ENCODE assay signal across 1 cellular context in the genomic region with DNA sequence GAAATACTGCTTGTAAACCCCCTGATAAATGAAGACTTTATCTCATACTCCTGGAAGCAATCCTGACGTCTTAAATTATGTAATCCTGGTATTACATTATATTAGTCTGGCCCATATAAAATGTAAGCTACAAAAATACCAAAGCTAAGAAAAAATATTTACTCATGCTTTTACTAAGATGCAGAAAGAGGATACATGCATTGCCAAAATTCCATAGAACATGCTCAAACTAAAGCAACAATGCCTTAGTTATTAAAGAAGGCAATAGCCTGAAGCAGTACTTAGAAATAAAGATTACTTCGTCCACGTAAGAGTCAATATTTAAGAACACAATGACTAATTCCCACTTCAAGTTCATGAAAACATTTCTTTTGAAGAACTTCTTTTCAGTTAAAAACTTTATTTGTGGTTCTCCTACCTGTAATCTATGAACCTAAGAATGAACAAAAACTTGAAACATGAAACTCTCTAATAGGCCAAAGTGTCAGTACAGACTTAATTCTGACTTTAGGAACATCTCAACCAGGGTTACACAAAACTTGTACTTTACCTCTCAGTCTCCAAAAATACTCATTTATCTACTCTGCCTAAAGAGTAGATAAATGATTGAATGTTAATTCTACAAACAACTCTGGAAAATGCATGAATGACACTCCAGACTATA.
A peak's percentile ranks its signal among the peaks of the same experiment; 100 is the strongest.
TF ChIP-seq lines count a peak whose summit lies in the region.

No MANE protein-coding gene starts in this region.

TF ChIP-seq in K562, 482 proteins besides CTCF, POLR2A, EP300 and RAD21:
- TF ChIP-seq, protein P1, sequence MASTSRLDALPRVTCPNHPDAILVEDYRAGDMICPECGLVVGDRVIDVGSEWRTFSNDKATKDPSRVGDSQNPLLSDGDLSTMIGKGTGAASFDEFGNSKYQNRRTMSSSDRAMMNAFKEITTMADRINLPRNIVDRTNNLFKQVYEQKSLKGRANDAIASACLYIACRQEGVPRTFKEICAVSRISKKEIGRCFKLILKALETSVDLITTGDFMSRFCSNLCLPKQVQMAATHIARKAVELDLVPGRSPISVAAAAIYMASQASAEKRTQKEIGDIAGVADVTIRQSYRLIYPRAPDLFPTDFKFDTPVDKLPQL (IDR thresholded peaks at IDR 0.05; ENCODE audit: extremely low read depth, insufficient read length): no peak
- TF ChIP-seq MED1 (CRISPR knock-in tag; IDR thresholded peaks at IDR 0.05; ENCODE audit: borderline replicate concordance): no peak
- TF ChIP-seq ZNF507 (tag; conservative IDR thresholded peaks at IDR 0.05): 0 out of 2 replicates have a peak, but pooled peaks have one; percentile 25
- TF ChIP-seq, protein P2, sequence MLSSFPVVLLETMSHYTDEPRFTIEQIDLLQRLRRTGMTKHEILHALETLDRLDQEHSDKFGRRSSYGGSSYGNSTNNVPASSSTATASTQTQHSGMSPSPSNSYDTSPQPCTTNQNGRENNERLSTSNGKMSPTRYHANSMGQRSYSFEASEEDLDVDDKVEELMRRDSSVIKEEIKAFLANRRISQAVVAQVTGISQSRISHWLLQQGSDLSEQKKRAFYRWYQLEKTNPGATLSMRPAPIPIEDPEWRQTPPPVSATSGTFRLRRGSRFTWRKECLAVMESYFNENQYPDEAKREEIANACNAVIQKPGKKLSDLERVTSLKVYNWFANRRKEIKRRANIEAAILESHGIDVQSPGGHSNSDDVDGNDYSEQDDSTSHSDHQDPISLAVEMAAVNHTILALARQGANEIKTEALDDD (IDR thresholded peaks at IDR 0.05): no peak
